ENCODE assay signal across 12 cellular contexts in genomic region chr15:39594056-39594763, GRCh38.
DNase-seq lines count a peak whose midpoint lies in the region; ATAC-seq and TF ChIP-seq lines count a peak whose summit lies in the region.
"Had no signal": no experiment of that assay in that cellular context is flagged by ENCODE, and none has a peak within 500 bp of the region (broad histone marks: within the 10 kb centered on the region; RNA-seq: fewer than 3 reads in every experiment).

No MANE protein-coding gene starts in this region.

- H3K4me3 ChIP-seq in AG04449 (ENCODE audit: low read depth, low read length) = no peak overlapping the region

- DNase-seq in AG04449 (ENCODE audit: low read depth, low spot score) = peak; percentile 41
- DNase-seq in GM13976 (ENCODE audit: low spot score) = peak; percentile 38
- peak; percentile 72 for DNase-seq in activated effector memory CD4-positive, alpha-beta T cell treated with anti-CD3 and anti-CD28 coated beads, Interleukin-2, amount 50 U/mL, for 16 hours
- DNase-seq in glomerular visceral epithelial cell (ENCODE audit: extremely low spot score) = peak; percentile 21
- DNase-seq in NK-92 (lab: John Stamatoyannopoulos, UW; ENCODE audit: unreplicated experiment) = no peak
- DNase-seq in stimulated activated CD4-positive, alpha-beta T cell treated with anti-CD3 and anti-CD28 coated beads, Interleukin-1b, Interleukin-23, amount 100 ng/mL, for 48 hours = no peak
- DNase-seq in HUDEP-2 (lab: John Stamatoyannopoulos, UW; ENCODE audit: unreplicated experiment in 76 of 76) = no peak
- DNase-seq: MM.1S; naive thymus-derived CD4-positive, alpha-beta T cell; NCI-H510A treated with DMSO at 0.1 percent for 48 hours; substantia nigra had no signal

- CTCF ChIA-PET in AG04449 (lab: Yijun Ruan, JAX) = interaction anchor here (1.2 kb wide), 1 partner anchor 162 kb away, joined by 3 read pairs; no protein-coding TSS in a partner anchor

- no peak for ATAC-seq in GM19328 (IDR thresholded peaks at IDR 0.05; ENCODE audit: unreplicated experiment)
- ATAC-seq: naive thymus-derived CD4-positive, alpha-beta T cell had no signal

- in situ Hi-C loops in GM13976 (cut with MboI; ENCODE audit: low sequenced_read_pairs, unreplicated experiment) = loop anchor here (25.0 kb wide), 1 partner anchor 882 kb away; no protein-coding TSS in a partner anchor

- POLR2A ChIA-PET in AG04449 (lab: Yijun Ruan, JAX) = interaction anchor here (1.7 to 1.9 kb wide), 2 partner anchors 10 to 13 kb away, joined by 4 read pairs; partner anchors contain the start of gene THBS1

- no peak for TF ChIP-seq CTCF in AG04449 (IDR thresholded peaks at IDR 0.05; ENCODE audit: insufficient read depth, low read length, missing control alignments)
- peak; percentile 51 for TF ChIP-seq CTCF in GM13976 (IDR thresholded peaks at IDR 0.05; ENCODE audit: borderline replicate concordance, control extremely low read depth, extremely low read depth, insufficient read depth, missing control alignments)

Comparison
In these comparisons a context has a peak if more than half of its experiments do, and no peak if none do; other contexts are left out.
1. DNase-seq: peak in AG04449 (single experiment), GM13976 (single experiment), activated effector memory CD4-positive, alpha-beta T cell treated with anti-CD3 and anti-CD28 coated beads, Interleukin-2, amount 50 U/mL, for 16 hours (single experiment) and glomerular visceral epithelial cell (single experiment); none in NK-92 (single experiment), stimulated activated CD4-positive, alpha-beta T cell treated with anti-CD3 and anti-CD28 coated beads, Interleukin-1b, Interleukin-23, amount 100 ng/mL, for 48 hours (single experiment) and HUDEP-2 (0 of 76).